ENCODE assay signal across 7 cellular contexts in the genomic region with DNA sequence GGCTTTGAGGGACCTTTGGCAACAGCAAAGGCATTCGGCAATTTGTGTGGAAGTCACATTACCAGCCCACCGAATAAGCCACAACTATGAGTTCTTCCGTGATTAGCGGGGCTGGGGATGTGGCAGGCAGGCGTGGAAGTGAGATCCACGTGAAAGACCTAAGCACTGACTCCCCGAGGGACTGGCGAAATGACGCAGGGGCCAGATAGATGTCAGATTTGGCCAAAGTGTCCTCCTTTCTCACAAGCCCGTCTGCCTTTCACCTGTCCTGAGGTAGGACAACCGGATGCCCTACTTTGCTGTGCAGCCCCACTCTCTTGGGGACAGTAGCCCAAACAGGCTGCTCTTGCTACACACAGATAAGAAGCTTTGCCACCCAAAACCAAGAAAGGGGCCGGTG. TPM values are rescaled to one million over a fixed set of nuclear protein-coding genes. Genes with fewer than 3 reads are reported as not detected.
"Had no signal": no experiment of that assay in that cellular context is flagged by ENCODE, and none has a peak within 500 bp of the region (broad histone marks: within the 10 kb centered on the region; RNA-seq: fewer than 3 reads in every experiment).

No MANE protein-coding gene starts in this region.

- ATAC-seq: GM23338, HepG2 had no signal

- DNase-seq: H9, HCEC 1CT had no signal

- H3K4me3 ChIP-seq: GM23338 had no signal

- FAIRE-seq: H1, H54, HepG2 had no signal

- H3K27ac ChIP-seq: HL-60 had no signal

RNA-seq across cellular contexts. Expression of a gene that starts 54.5 kb away (rescaled TPM):
- total RNA-seq: H9 had no signal
